In genomic region chr11:34305095-34305692, GRCh38 we compare ENCODE assay signal across 30 cellular contexts. TPM values are rescaled to one million over a fixed set of nuclear protein-coding genes. Genes with fewer than 3 reads are reported as not detected.
DNase-seq lines count a peak whose midpoint lies in the region; ATAC-seq and TF ChIP-seq lines count a peak whose summit lies in the region.
"Had no signal": no experiment of that assay in that cellular context is flagged by ENCODE, and none has a peak within 500 bp of the region (broad histone marks: within the 10 kb centered on the region; RNA-seq: fewer than 3 reads in every experiment).

No MANE protein-coding gene starts in this region.

- ATAC-seq in omental fat pad (ENCODE audit: low FRiP score): no peak
- ATAC-seq: GM23338, left lobe of liver, Panc1, right cardiac atrium, SK-N-SH treated with all-trans-retinoic acid at 6 μM for 48 hours had no signal

- H3K27ac ChIP-seq in colonic mucosa: no peak overlapping the region
- H3K27ac ChIP-seq: BLaER1, breast epithelium, coronary artery, epithelial cell of prostate, spleen, thoracic aorta had no signal

- no peaks in the 10 kb centered on the region for H3K9me3 ChIP-seq in colonic mucosa
- H3K9me3 ChIP-seq: BLaER1, breast epithelium, spleen, thoracic aorta had no signal

- H3K27me3 ChIP-seq in colonic mucosa: no peaks in the 10 kb centered on the region
- H3K27me3 ChIP-seq: BLaER1, breast epithelium, spleen had no signal

- in situ Hi-C loops in G401 (cut with HindIII; ENCODE audit: low sequenced_read_pairs): no loop called here

- H3K36me3 ChIP-seq in colonic mucosa: no peaks in the 10 kb centered on the region
- H3K36me3 ChIP-seq: BLaER1, breast epithelium, spleen, thoracic aorta had no signal

- H3K4me3 ChIP-seq in AG10803 (ENCODE audit: low read length) (no peak overlapping the region), colonic mucosa (no peak overlapping the region)
- H3K4me3 ChIP-seq: BLaER1, breast epithelium, coronary artery, GM23338, spleen, thoracic aorta had no signal

- no peak overlapping the region for H3K9ac ChIP-seq in colonic mucosa (ENCODE audit: low read depth in 2 of 2, low read length in 2 of 2)
- H3K9ac ChIP-seq: BLaER1 had no signal

- no peak for TF ChIP-seq CTCF in AG10803 (conservative IDR thresholded peaks at IDR 0.05; ENCODE audit: low read length)
- TF ChIP-seq CTCF in colonic mucosa (IDR thresholded peaks at IDR 0.05): no peak
- no peak for TF ChIP-seq CTCF in omental fat pad (IDR thresholded peaks at IDR 0.05)

- intact Hi-C loops in colonic mucosa (cut with DNase I): no loop called here

- H3K4me1 ChIP-seq in colonic mucosa: no peaks in the 10 kb centered on the region
- H3K4me1 ChIP-seq: breast epithelium had no signal

- peak; percentile 50 for DNase-seq in AG10803 (ENCODE audit: low read depth)
- DNase-seq in G401 (ENCODE audit: low spot score): peak; percentile 23
- peak; percentile 37 for DNase-seq in kidney tubule cell (ENCODE audit: low spot score)
- no peak for DNase-seq in NCI-H1105 treated with DMSO at 0.1 percent for 48 hours (lab: John Stamatoyannopoulos, UW)
- no peak for DNase-seq in colonic mucosa
- no peak for DNase-seq in omental fat pad (ENCODE audit: low spot score)
- DNase-seq: activated CD4-positive, alpha-beta T cell treated with anti-CD3 and anti-CD28 coated beads, Interleukin-2, amount 50 U/mL, for 48 hours; activated naive CD4-positive, alpha-beta T cell treated with Interleukin-2 at 50 U/mL for 16 hours; effector CD8-positive, alpha-beta T cell; GF-D8; HFFc6; immature natural killer cell; NCI-H1092; NCI-H187 treated with DMSO at 0.1 percent for 48 hours; NCI-H2227 treated with DMSO at 0.1 percent for 48 hours; nephron progenitor cell; right cardiac atrium; Right ventricle myocardium superior; spleen; stimulated activated CD4-positive, alpha-beta T cell treated with anti-CD3 and anti-CD28 coated beads, Interleukin-2, amount 100 ng/mL, for 24 hours had no signal

TF ChIP-seq in PFSK-1, 5 proteins besides CTCF, POLR2A, EP300 and RAD21:
- TF ChIP-seq POLR2AphosphoS5 (IDR thresholded peaks at IDR 0.05; ENCODE audit: low read depth, low read length): no peak
- TF ChIP-seq REST (IDR thresholded peaks at IDR 0.05; ENCODE audit: insufficient read depth in 1 of 2, low read depth in 2 of 2, low read length in 2 of 2): no peak
- peak; percentile 77; the same call in 1 of the 2 replicates for TF ChIP-seq SIN3A (IDR thresholded peaks at IDR 0.05; ENCODE audit: borderline replicate concordance, insufficient read depth, low read length)
- no peak for TF ChIP-seq TAF1 (IDR thresholded peaks at IDR 0.05; ENCODE audit: borderline replicate concordance, insufficient read depth, low read length)
- TF ChIP-seq FOXP2 (optimal IDR thresholded peaks at IDR 0.05; ENCODE audit: borderline replicate concordance, extremely low read depth, extremely low read length, insufficient read depth): no peak

RNA-seq across cellular contexts. Expression of gene ABTB2, which starts 52.6 kb away (rescaled TPM):
- total RNA-seq in G401 (2014; rRNA removed; shearing (Covaris generic)): 1.8 and 2.9 TPM in 2 replicates
- 18.7 TPM for polyA plus RNA-seq in PFSK-1 (2012; ENCODE audit: insufficient read length, low read depth)
- total RNA-seq in colonic mucosa (10 to 100 TPM in 1 of 2 donors, 1 to 10 TPM in 1; 5.8 to 11.1 TPM), omental fat pad (1 to 10 TPM; 3.4 to 6.2 (median 4.2) TPM)

Comparison
In these comparisons a context has a peak if more than half of its experiments do, and no peak if none do; other contexts are left out.
1. DNase-seq: peak in AG10803 (single experiment), G401 (single experiment) and kidney tubule cell (single experiment); none in NCI-H1105 treated with DMSO at 0.1 percent for 48 hours (single experiment), colonic mucosa (single experiment) and omental fat pad (single experiment).